ENCODE assay signal across 16 cellular contexts in the genomic region with DNA sequence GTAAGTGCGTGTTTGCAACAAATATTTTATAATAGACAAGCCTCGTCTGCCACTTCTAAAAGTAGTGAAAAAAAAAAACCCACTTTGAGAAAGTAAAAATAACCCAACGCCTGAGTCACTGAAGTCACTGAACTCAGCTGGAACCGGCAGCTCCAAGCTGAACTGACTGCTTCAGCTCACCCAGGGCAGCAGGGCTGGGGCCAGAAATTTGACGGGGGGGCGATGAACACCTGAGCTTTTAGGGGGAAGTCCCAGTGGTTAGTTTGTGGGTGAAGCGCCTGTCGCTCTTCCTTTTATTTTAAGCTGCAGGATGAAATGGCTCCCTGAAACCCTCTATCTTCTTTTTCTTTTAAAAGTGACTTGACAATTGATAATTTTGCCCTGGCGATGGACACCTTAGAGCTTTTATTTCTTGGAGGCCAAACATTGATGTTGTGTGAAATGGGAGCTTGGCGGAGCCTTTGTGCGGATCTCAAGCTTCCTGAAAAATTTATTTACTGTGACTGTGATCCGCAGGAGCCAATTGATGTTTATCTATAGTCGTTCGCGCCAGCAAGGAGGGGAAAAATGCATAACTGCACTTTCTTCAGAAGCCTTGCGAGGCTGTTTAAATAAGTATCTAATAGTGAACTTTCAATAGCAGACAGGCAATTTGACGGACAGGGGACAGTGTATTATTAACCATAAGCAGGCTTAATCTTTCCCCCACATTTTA. TPM values are rescaled to one million over a fixed set of nuclear protein-coding genes. Genes with fewer than 3 reads are reported as not detected.
DNase-seq lines count a peak whose midpoint lies in the region; ATAC-seq, FAIRE-seq and TF ChIP-seq lines count a peak whose summit lies in the region.
"Had no signal": no experiment of that assay in that cellular context is flagged by ENCODE, and none has a peak within 500 bp of the region (broad histone marks: within the 10 kb centered on the region; RNA-seq: fewer than 3 reads in every experiment).

No MANE protein-coding gene starts in this region.

- H3K36me3 Mint-ChIP-seq in activated CD4-positive, alpha-beta T cell treated with anti-CD3 and anti-CD28 coated beads for 36 hours (ENCODE audit: low read depth) = no peaks in the 10 kb centered on the region
- no peaks in the 10 kb centered on the region for H3K36me3 Mint-ChIP-seq in activated B cell treated with CpG ODN at 0.5 μM for 24 hours (ENCODE audit: low read depth)

- peak; percentile 11; the same call in 1 of the 2 replicates for TF ChIP-seq RAD21 in GM12878 (IDR thresholded peaks at IDR 0.05; ENCODE audit: insufficient read depth, low read depth, low read length)

- H3K4me3 Mint-ChIP-seq in activated CD4-positive, alpha-beta T cell treated with anti-CD3 and anti-CD28 coated beads for 36 hours = no peak overlapping the region
- no peak overlapping the region for H3K4me3 Mint-ChIP-seq in activated B cell treated with CpG ODN at 0.5 μM for 24 hours

- H3K27ac ChIP-seq in GM12878 (ENCODE audit: control insufficient read depth, insufficient read depth) = no peak overlapping the region
- H3K27ac ChIP-seq: A549, ascending aorta had no signal

- H3K4me1 Mint-ChIP-seq in activated CD4-positive, alpha-beta T cell treated with anti-CD3 and anti-CD28 coated beads for 36 hours = peaks cover 22% of the 10 kb centered on the region
- peaks cover 25% of the 10 kb centered on the region for H3K4me1 Mint-ChIP-seq in activated B cell treated with CpG ODN at 0.5 μM for 24 hours

- TF ChIP-seq CTCF in activated B cell treated with CpG ODN at 0.5 μM for 24 hours (IDR thresholded peaks at IDR 0.05) (no peak), GM12878 (IDR thresholded peaks at IDR 0.05 in 2 of 3, conservative IDR thresholded peaks at IDR 0.05 in 1 of 3; ENCODE audit: control insufficient read depth in 2 of 3, extremely low read depth in 1 of 3, insufficient read depth in 1 of 3, low read depth in 3 of 3, low read length in 3 of 3) (no peak)

- no peak for TF ChIP-seq EP300 in GM12878 (IDR thresholded peaks at IDR 0.05; ENCODE audit: borderline replicate concordance in 1 of 2, control insufficient read depth in 1 of 2, low read depth in 2 of 2, low read length in 2 of 2)

- no peaks in the 10 kb centered on the region for H3K27me3 Mint-ChIP-seq in activated CD4-positive, alpha-beta T cell treated with anti-CD3 and anti-CD28 coated beads for 36 hours
- peaks cover 7% of the 10 kb centered on the region for H3K27me3 Mint-ChIP-seq in activated B cell treated with CpG ODN at 0.5 μM for 24 hours

- H2AFZ ChIP-seq in GM12878 (ENCODE audit: control insufficient read depth, low read depth, low read length) = no peak overlapping the region; the same call in 1 of the 2 replicates

- POLR2A ChIA-PET in activated CD4-positive, alpha-beta T cell treated with anti-CD3 and anti-CD28 coated beads for 36 hours (lab: Charles Lee) = interaction anchor here (0.6 kb wide), 1 partner anchor 1315 kb away, joined by 5 read pairs; no protein-coding TSS in a partner anchor
- POLR2A ChIA-PET in activated B cell treated with CpG ODN at 0.5 μM for 24 hours (lab: Charles Lee) = interaction anchor here (0.7 kb wide), 1 partner anchor 205 kb away, joined by 3 read pairs; no protein-coding TSS in a partner anchor
- POLR2A ChIA-PET in GM12878 (lab: Charles Lee) = no interaction called here

- WGBS in GM12878 (ENCODE audit: insufficient coverage, insufficient replicate concordance, low lambda C conversion rate, missing lambda C conversion rate) = 15% methylated on average over 17 of the region's 17 CpGs

- no TSS peak for BruUV-seq in GM12878 (replicated peaks; lab: Mats Ljungman, UMichigan)

- peak overlapping the region; percentile 74 for H3K4me2 ChIP-seq in GM12878 (ENCODE audit: control insufficient read depth, insufficient read depth)
- H3K4me2 ChIP-seq: A549 had no signal

- H3K4me3 ChIP-seq in GM12878 = no peak overlapping the region
- H3K4me3 ChIP-seq: A549, ascending aorta, K562 had no signal

- RAD21 ChIA-PET in GM12878 (lab: Charles Lee; ENCODE audit: unreplicated experiment) = interaction anchor here (0.9 kb wide), 1 partner anchor 41 kb away, joined by 3 read pairs; no protein-coding TSS in a partner anchor

- no peaks in the 10 kb centered on the region for H3K36me3 ChIP-seq in GM12878 (ENCODE audit: control insufficient read depth in 2 of 2, insufficient read depth in 2 of 2, low read length in 1 of 2)
- H3K36me3 ChIP-seq: ascending aorta had no signal

- in situ Hi-C loops in GM12878 (cut with MboI) = no loop called here
- in situ Hi-C loops in G401 (cut with HindIII; ENCODE audit: low sequenced_read_pairs) = no loop called here

- intact Hi-C loops in activated CD4-positive, alpha-beta T cell treated with anti-CD3 and anti-CD28 coated beads for 36 hours (cut with DNase I, micrococcal nuclease) = no loop called here
- intact Hi-C loops in activated B cell treated with CpG ODN at 0.5 μM for 24 hours (cut with micrococcal nuclease) = no loop called here
- intact Hi-C loops in GM12878 (cut with micrococcal nuclease; ENCODE audit: unreplicated experiment) = no loop called here

- CTCF ChIA-PET in activated CD4-positive, alpha-beta T cell treated with anti-CD3 and anti-CD28 coated beads for 36 hours (lab: Charles Lee) = interaction anchor here (0.6 to 0.9 kb wide), 3 partner anchors 12 to 208 kb away, joined by 3 read pairs; no protein-coding TSS in a partner anchor
- CTCF ChIA-PET in activated B cell treated with CpG ODN at 0.5 μM for 24 hours (lab: Charles Lee) = no interaction called here
- CTCF ChIA-PET in GM12878 (lab: Yijun Ruan, JAX) = interaction anchor here (0.5 to 1.7 kb wide), 5 partner anchors 15 to 199 kb away, joined by 3 to 5 read pairs (median 3); no protein-coding TSS in a partner anchor

- no peak overlapping the region for H3K27ac Mint-ChIP-seq in activated CD4-positive, alpha-beta T cell treated with anti-CD3 and anti-CD28 coated beads for 36 hours
- no peak overlapping the region for H3K27ac Mint-ChIP-seq in activated B cell treated with CpG ODN at 0.5 μM for 24 hours

- H3K4me1 ChIP-seq in GM12878 (ENCODE audit: control insufficient read depth, insufficient read depth, low read length) = peaks cover 15% of the 10 kb centered on the region
- H3K4me1 ChIP-seq: A549, ascending aorta had no signal

- no peaks in the 10 kb centered on the region for H3K9me3 Mint-ChIP-seq in activated CD4-positive, alpha-beta T cell treated with anti-CD3 and anti-CD28 coated beads for 36 hours (ENCODE audit: low read depth)
- H3K9me3 Mint-ChIP-seq in activated B cell treated with CpG ODN at 0.5 μM for 24 hours = no peaks in the 10 kb centered on the region

- FAIRE-seq in GM12878 (lab: Jason Lieb, UNC) = no peak
- FAIRE-seq: A549, K562 had no signal

- no peak overlapping the region for H3K9ac ChIP-seq in GM12878 (ENCODE audit: control insufficient read depth, insufficient read depth, low read length)

- H3K27me3 ChIP-seq in GM12878 (replicated peaks in 1 of 2; ENCODE audit: control insufficient read depth in 2 of 2, insufficient read depth in 2 of 2, low read length in 1 of 2) = no peaks in the 10 kb centered on the region; a peak in 2 of 4 replicates
- H3K27me3 ChIP-seq: ascending aorta had no signal

- ATAC-seq in activated CD4-positive, alpha-beta T cell treated with anti-CD3 and anti-CD28 coated beads for 36 hours = peak; percentile 90
- peak; percentile 47 for ATAC-seq in activated B cell treated with CpG ODN at 0.5 μM for 24 hours (ENCODE audit: low read depth)
- peak; percentile 38; the same call in 1 of the 3 replicates for ATAC-seq in GM12878
- ATAC-seq in GM21390 (IDR thresholded peaks at IDR 0.05; ENCODE audit: unreplicated experiment) = no peak
- ATAC-seq in HG03039 (IDR thresholded peaks at IDR 0.05; ENCODE audit: unreplicated experiment) = no peak
- ATAC-seq: A549, K562 had no signal

- peak; percentile 61 for DNase-seq in activated CD4-positive, alpha-beta T cell treated with anti-CD3 and anti-CD28 coated beads for 36 hours
- DNase-seq in activated CD4-positive, alpha-beta T cell treated with anti-CD3 and anti-CD28 coated beads for 1 hour = no peak
- DNase-seq in activated B cell treated with CpG ODN at 0.5 μM for 24 hours = no peak
- DNase-seq in GM12878 (ENCODE audit: low read depth, low spot score) = peak; percentile 21
- DNase-seq in stimulated activated CD8-positive, alpha-beta memory T cell treated with anti-CD3 and anti-CD28 coated beads, Interleukin-4, amount 100 ng/mL, for 24 hours (ENCODE audit: low read depth) = peak; percentile 17
- no peak for DNase-seq in G401 (ENCODE audit: low spot score)
- DNase-seq: DMS53, NCI-H2029 treated with DMSO at 0.1 percent for 48 hours, SW 1271, trophoblast cell had no signal

- no peaks in the 10 kb centered on the region for H4K20me1 ChIP-seq in GM12878 (ENCODE audit: control insufficient read depth, insufficient read depth)

- H3K79me2 ChIP-seq in GM12878 (ENCODE audit: control insufficient read depth, insufficient read depth, low read length) = no peaks in the 10 kb centered on the region

- SMC1A ChIA-PET in GM12878 (lab: Charles Lee; ENCODE audit: uncharacterized antibody, unreplicated experiment) = interaction anchor here (0.7 kb wide), 2 partner anchors 66 to 139 kb away, joined by 3 to 4 read pairs; no protein-coding TSS in a partner anchor

- no peaks in the 10 kb centered on the region for H3K9me3 ChIP-seq in GM12878 (replicated peaks; ENCODE audit: control insufficient read depth, insufficient read depth, low read length)
- H3K9me3 ChIP-seq: A549, ascending aorta had no signal

- TF ChIP-seq POLR2A in GM12878 (IDR thresholded peaks at IDR 0.05; ENCODE audit: low read depth, low read length) = no peak

RNA-seq across cellular contexts. Expression of a gene that starts 59.6 kb away (rescaled TPM):
- under 1 TPM in 1 of 2 experiments, not detected in 1; 0.02 TPM for total RNA-seq in activated CD4-positive, alpha-beta T cell treated with anti-CD3 and anti-CD28 coated beads for 36 hours
- total RNA-seq in activated B cell treated with CpG ODN at 0.5 μM for 24 hours (not detected in 2 replicates), GM12878 (2014; rRNA removed) (0.60 and 0.62 TPM in 2 replicates), GM12878 (2014; rRNA removed; fragmentation: Illumina TruSeq; extraction: Trizol) (0.89 and 1.5 TPM in 2 replicates), GM12878 (2021) (2.3 and 2.8 TPM in 2 replicates)
- total RNA-seq in GM12878 (2013; cell fraction: nucleolus; rRNA removed) = 2.8 and 5.1 TPM in 2 replicates
- 0.18 TPM for polyA plus RNA-seq in GM12878 (2011; ENCODE audit: low read depth)
- polyA plus RNA-seq in GM12878 (2011; rRNA removed) (0.14 and 0.17 TPM in 2 replicates), GM12878 (2014; fragmentation: Illumina TruSeq; extraction: Trizol) (1.4 and 1.6 TPM in 2 replicates), GM12878 (2014; fragmentation: Nextera tagmentation; extraction: Ambion mirVana) (under 1 TPM; 0.21 to 0.47 TPM), GM12878 (2014; rRNA removed) (0.99 and 1.2 TPM in 2 replicates), GM12878 (2016; fragmentation: Nextera tagmentation; extraction: Ambion mirVana) (under 1 TPM; 0.37 to 0.54 TPM)
- 0.13 TPM in 2 replicates for polyA plus RNA-seq in GM12878 (2011; cell fraction: cytosol; rRNA removed)
- 0.12 and 0.25 TPM in 2 replicates for polyA plus RNA-seq in GM12878 (2011; cell fraction: nucleus; rRNA removed)
- 0.18 and 0.28 TPM in 2 replicates for polyA plus RNA-seq in GM12878 (2012)
- 0.07 and 0.21 TPM in 2 replicates for polyA minus RNA-seq in GM12878 (2011; rRNA and poly(A)+ RNA removed)
- polyA minus RNA-seq in GM12878 (2011; cell fraction: cytosol; rRNA and poly(A)+ RNA removed) = not detected in 2 replicates
- polyA minus RNA-seq in GM12878 (2011; cell fraction: nucleus; rRNA and poly(A)+ RNA removed) = 0.24 and 0.38 TPM in 2 replicates
- 0.10 TPM in 1 of 2 replicates, not detected in the other for total RNA-seq in G401 (2014; rRNA removed; shearing (Covaris generic))
- total RNA-seq: ascending aorta, dermis microvascular lymphatic vessel endothelial cell, K562 had no signal
- polyA plus RNA-seq: K562 had no signal

Comparison
In these comparisons a context has a peak if more than half of its experiments do, and no peak if none do; other contexts are left out.
1. DNase-seq: peak in activated CD4-positive, alpha-beta T cell treated with anti-CD3 and anti-CD28 coated beads for 36 hours (single experiment), GM12878 (single experiment) and stimulated activated CD8-positive, alpha-beta memory T cell treated with anti-CD3 and anti-CD28 coated beads, Interleukin-4, amount 100 ng/mL, for 24 hours (single experiment); none in activated CD4-positive, alpha-beta T cell treated with anti-CD3 and anti-CD28 coated beads for 1 hour (single experiment), activated B cell treated with CpG ODN at 0.5 μM for 24 hours (single experiment) and G401 (single experiment).
2. ATAC-seq: peak in activated CD4-positive, alpha-beta T cell treated with anti-CD3 and anti-CD28 coated beads for 36 hours (single experiment), activated B cell treated with CpG ODN at 0.5 μM for 24 hours (single experiment) and GM12878 (single experiment); none in GM21390 (single experiment) and HG03039 (single experiment).